ENCODE assay signal across 13 cellular contexts in genomic region chr18:44731160-44731865, GRCh38. TPM values are rescaled to one million over a fixed set of nuclear protein-coding genes. Genes with fewer than 3 reads are reported as not detected.
DNase-seq lines count a peak whose midpoint lies in the region; ATAC-seq and TF ChIP-seq lines count a peak whose summit lies in the region.
"Had no signal": no experiment of that assay in that cellular context is flagged by ENCODE, and none has a peak within 500 bp of the region (broad histone marks: within the 10 kb centered on the region; RNA-seq: fewer than 3 reads in every experiment).

No MANE protein-coding gene starts in this region.

- H3K4me2 ChIP-seq in mesendoderm (ENCODE audit: low read length): no peak overlapping the region

- H3K23ac ChIP-seq in mesendoderm (ENCODE audit: low read length): no peak overlapping the region

- peak overlapping the region; percentile 20 for H3K18ac ChIP-seq in mesendoderm (ENCODE audit: low read length)

- no peak overlapping the region for H4K8ac ChIP-seq in mesendoderm (ENCODE audit: low read depth, low read length)

- H3K27me3 ChIP-seq in mesendoderm (ENCODE audit: insufficient read depth, low read length, poor library complexity): no peaks in the 10 kb centered on the region
- H3K27me3 ChIP-seq: tibial artery had no signal

- peak overlapping the region; percentile 7 for H2BK5ac ChIP-seq in mesendoderm (ENCODE audit: low read length)

- TF ChIP-seq CTCF in CD14-positive monocyte (IDR thresholded peaks at IDR 0.05) (no peak), RWPE1 (conservative IDR thresholded peaks at IDR 0.05; ENCODE audit: low read depth) (no peak)

- peak; percentile 21 for ATAC-seq in HG02981 (IDR thresholded peaks at IDR 0.05; ENCODE audit: unreplicated experiment)
- ATAC-seq in GM21529 (IDR thresholded peaks at IDR 0.05; ENCODE audit: unreplicated experiment): no peak

- no peak overlapping the region for H3K4me3 ChIP-seq in mesendoderm (ENCODE audit: low read length)
- H3K4me3 ChIP-seq: tibial artery had no signal

- H3K4me3 Mint-ChIP-seq in CD14-positive monocyte: peak overlapping the region in 1 of 2 donors; percentile 79

- no peaks in the 10 kb centered on the region for H3K79me1 ChIP-seq in mesendoderm (ENCODE audit: low read length)

- peaks cover 0 to 16% (median 4%) of the 10 kb centered on the region in 7 donors for H3K9me3 Mint-ChIP-seq in CD14-positive monocyte

- peak overlapping the region; percentile 47 for H4K5ac ChIP-seq in mesendoderm (ENCODE audit: low read length)

- CTCF ChIA-PET in RWPE1 (lab: Yijun Ruan, JAX): no interaction called here

- peak overlapping the region in 5 of 7 donors; percentile 12 to 60 (median 27) for H3K27ac Mint-ChIP-seq in CD14-positive monocyte

- peak overlapping the region; percentile 27 for H3K56ac ChIP-seq in mesendoderm (ENCODE audit: low read length)

- intact Hi-C loops in CD14-positive monocyte (cut with micrococcal nuclease): no loop called here

- H3K79me2 ChIP-seq in mesendoderm (ENCODE audit: control insufficient read depth, insufficient read depth, low read length): no peaks in the 10 kb centered on the region

- H2AK5ac ChIP-seq in mesendoderm (ENCODE audit: low read length): peak overlapping the region; percentile 58

- no peak for DNase-seq in CD14-positive monocyte (ENCODE audit: low spot score)
- no peak for DNase-seq in RWPE1 (ENCODE audit: low spot score)
- DNase-seq in mesendoderm: no peak
- no peak for DNase-seq in NCI-H187 treated with DMSO at 0.1 percent for 48 hours (lab: John Stamatoyannopoulos, UW)
- no peak for DNase-seq in activated naive CD4-positive, alpha-beta T cell (lab: John Stamatoyannopoulos, UW)
- no peak for DNase-seq in hippocampal formation (lab: John Stamatoyannopoulos, UW)
- DNase-seq: activated T-cell treated with anti-CD3 and anti-CD28 coated beads, Interleukin-2, amount 50 U/mL, for 1 hour; KBM-7; NCI-H69; T-helper 9 cell; tibial artery had no signal

- WGBS in mesendoderm (ENCODE audit: extremely low coverage, insufficient coverage, low lambda C conversion rate): no CpG with 5 or more reads among the region's 11 CpGs

- POLR2A ChIA-PET in RWPE1 (lab: Yijun Ruan, JAX; ENCODE audit: low non-redundant PET): interaction anchor here (0.5 kb wide), 1 partner anchor 50 kb away, joined by 4 read pairs; the partner anchor contains the start of gene SETBP1

- no peak overlapping the region for H3K4ac ChIP-seq in mesendoderm (ENCODE audit: low read depth, low read length)

- H3K36me3 Mint-ChIP-seq in CD14-positive monocyte: peaks cover 6 to 31% of the 10 kb centered on the region in 2 donors

- H2BK15ac ChIP-seq in mesendoderm (replicated peaks; ENCODE audit: low read depth): no peak overlapping the region

- no peaks in the 10 kb centered on the region for H3K36me3 ChIP-seq in mesendoderm (ENCODE audit: control insufficient read depth, insufficient read depth, low read length)
- H3K36me3 ChIP-seq: tibial artery had no signal

- H3K4me1 ChIP-seq in mesendoderm (ENCODE audit: control insufficient read depth, low read depth, low read length): peaks cover 25% of the 10 kb centered on the region

- peaks cover 62% of the 10 kb centered on the region for H3K4me1 Mint-ChIP-seq in CD14-positive monocyte

- no peak overlapping the region for H3K9ac ChIP-seq in mesendoderm (ENCODE audit: low read length)

- peaks cover 90 to 97% (median 96%) of the 10 kb centered on the region in 3 donors for H3K27me3 Mint-ChIP-seq in CD14-positive monocyte (ENCODE audit: low read depth in 3 of 3)

- peak overlapping the region; percentile 68 for H3K27ac ChIP-seq in RWPE1
- peak overlapping the region; percentile 13 for H3K27ac ChIP-seq in mesendoderm (ENCODE audit: low read depth, low read length)
- H3K27ac ChIP-seq: tibial artery had no signal

- no peak overlapping the region for H2BK120ac ChIP-seq in mesendoderm (ENCODE audit: low read depth, low read length)

RNA-seq across cellular contexts. Expression of gene SETBP1, which starts 50.6 kb away (rescaled TPM):
- under 1 TPM in 1 of 2 donors, not detected in 1; 0.01 TPM for polyA plus RNA-seq in CD14-positive monocyte
- 1.9 TPM for polyA plus RNA-seq in mesendoderm (2013, experiment 1 of 2)
- polyA plus RNA-seq in mesendoderm (2013, experiment 2 of 2): 1.9 TPM
